Comparison of ENCODE assay signal across 27 cellular contexts in the genomic region with DNA sequence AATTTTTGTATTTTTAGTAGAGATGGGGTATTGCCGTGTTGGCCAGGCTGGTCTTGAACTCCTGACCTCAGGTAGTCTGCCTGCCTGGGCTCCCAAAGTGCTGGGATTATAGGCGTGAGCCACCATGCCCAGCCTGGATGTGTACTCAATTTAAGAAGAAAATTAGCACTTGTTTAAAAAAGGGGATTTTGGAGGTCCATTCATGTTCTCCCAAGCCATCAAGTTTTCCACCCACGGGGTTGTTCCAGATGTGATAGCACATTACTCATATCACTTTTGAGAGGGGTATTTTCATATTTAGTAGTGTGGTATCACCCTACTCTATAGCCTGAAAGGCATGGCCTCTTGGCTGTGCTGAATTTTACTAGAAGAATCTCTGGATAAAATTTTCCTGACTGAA. TPM values are rescaled to one million over a fixed set of nuclear protein-coding genes. Genes with fewer than 3 reads are reported as not detected.
DNase-seq lines count a peak whose midpoint lies in the region; ATAC-seq and TF ChIP-seq lines count a peak whose summit lies in the region.
"Had no signal": no experiment of that assay in that cellular context is flagged by ENCODE, and none has a peak within 500 bp of the region (broad histone marks: within the 10 kb centered on the region; RNA-seq: fewer than 3 reads in every experiment).

No MANE protein-coding gene starts in this region.

- ATAC-seq in activated T-cell treated with anti-CD3 and anti-CD28 coated beads, Interleukin-2, amount 50 U/mL, for 72 hours (replicated peaks in 1 of 2): peak; percentile 76 to 79
- no peak for ATAC-seq in GM19328 (IDR thresholded peaks at IDR 0.05; ENCODE audit: unreplicated experiment)
- ATAC-seq: K562 had no signal

- H3K36me3 Mint-ChIP-seq in activated T-cell treated with anti-CD3 and anti-CD28 coated beads, Interleukin-2, amount 50 U/mL, for 72 hours (ENCODE audit: insufficient read depth in 2 of 2): no peaks in the 10 kb centered on the region
- H3K36me3 Mint-ChIP-seq: CD14-positive monocyte, naive B cell had no signal

- H3K9me3 Mint-ChIP-seq in activated T-cell treated with anti-CD3 and anti-CD28 coated beads, Interleukin-2, amount 50 U/mL, for 72 hours: no peaks in the 10 kb centered on the region
- H3K9me3 Mint-ChIP-seq: naive B cell had no signal

- H3K4me1 ChIP-seq in prostate gland (replicated peaks): peaks cover 6% of the 10 kb centered on the region
- H3K4me1 ChIP-seq: ascending aorta, suprapubic skin, uterus had no signal

- peak overlapping the region; percentile 53 for H3K27ac Mint-ChIP-seq in activated T-cell treated with anti-CD3 and anti-CD28 coated beads, Interleukin-2, amount 50 U/mL, for 72 hours
- H3K27ac Mint-ChIP-seq: naive B cell had no signal

- H3K4me3 ChIP-seq in prostate gland: no peak overlapping the region
- H3K4me3 ChIP-seq: ascending aorta, K562, PC-9, suprapubic skin, uterus had no signal

- H3K36me3 ChIP-seq in prostate gland: no peaks in the 10 kb centered on the region
- H3K36me3 ChIP-seq: ascending aorta, suprapubic skin, uterus had no signal

- no peaks in the 10 kb centered on the region for H3K27me3 ChIP-seq in prostate gland (replicated peaks; ENCODE audit: insufficient read depth)
- H3K27me3 ChIP-seq: ascending aorta, suprapubic skin, uterus had no signal

- WGBS in prostate gland: 94% methylated on average over 3 of the region's 3 CpGs

- intact Hi-C loops in prostate gland (cut with DNase I): loop anchor here (2.0 to 5.0 kb wide), 2 partner anchors 27 to 36 kb away; no protein-coding TSS in a partner anchor

- peak overlapping the region; percentile 25 to 63 for H3K4me3 Mint-ChIP-seq in activated T-cell treated with anti-CD3 and anti-CD28 coated beads, Interleukin-2, amount 50 U/mL, for 72 hours
- H3K4me3 Mint-ChIP-seq: CD14-positive monocyte, naive B cell had no signal

- peaks cover 34% of the 10 kb centered on the region for H3K4me1 Mint-ChIP-seq in activated T-cell treated with anti-CD3 and anti-CD28 coated beads, Interleukin-2, amount 50 U/mL, for 72 hours (ENCODE audit: low read depth)
- H3K4me1 Mint-ChIP-seq: CD14-positive monocyte, naive B cell had no signal

- H3K27ac ChIP-seq in prostate gland: peak overlapping the region; percentile 32 to 83
- H3K27ac ChIP-seq: ascending aorta, epithelial cell of prostate, PC-9, suprapubic skin, uterus had no signal

- no peaks in the 10 kb centered on the region for H3K9me3 ChIP-seq in prostate gland
- H3K9me3 ChIP-seq: ascending aorta, suprapubic skin, uterus had no signal

- TF ChIP-seq POLR2A in prostate gland (IDR thresholded peaks at IDR 0.05): no peak

- DNase-seq in activated CD8-positive, alpha-beta memory T cell treated with anti-CD3 and anti-CD28 coated beads, Interleukin-2, amount 50 U/mL, for 48 hours: peak; percentile 68
- DNase-seq in activated CD8-positive, alpha-beta memory T cell treated with anti-CD3 and anti-CD28 coated beads for 24 hours: no peak
- DNase-seq in activated T-cell treated with anti-CD3 and anti-CD28 coated beads, Interleukin-2, amount 50 U/mL, for 72 hours: peak; percentile 50 to 58
- no peak for DNase-seq in prostate gland (ENCODE audit: low spot score)
- peak; percentile 20 to 47 for DNase-seq in stimulated activated CD8-positive, alpha-beta memory T cell treated with anti-CD3 and anti-CD28 coated beads, Interleukin-7, amount 100 ng/mL, for 48 hours (ENCODE audit: extremely low read depth in 1 of 2, low read depth in 1 of 2)
- no peak for DNase-seq in putamen (ENCODE audit: low spot score)
- DNase-seq in T-helper 9 cell: no peak
- DNase-seq: activated CD4-positive, alpha-beta T cell treated with anti-CD3 and anti-CD28 coated beads for 4 hours; activated gamma-delta T cell treated with Interleukin-2 at 50 U/mL for 16 hours; mesendoderm; MM.1S; naive B cell; NCI-H1436; NCI-H2107; NCI-H510A treated with DMSO at 0.1 percent for 48 hours; occipital lobe; PC-9; SHP77; uterus had no signal

- no peak for TF ChIP-seq CTCF in prostate gland (IDR thresholded peaks at IDR 0.05)

- H3K27me3 Mint-ChIP-seq in activated T-cell treated with anti-CD3 and anti-CD28 coated beads, Interleukin-2, amount 50 U/mL, for 72 hours (ENCODE audit: low read depth): no peaks in the 10 kb centered on the region

RNA-seq across cellular contexts. Expression of a gene that starts 10.5 kb away (rescaled TPM):
- not detected for total RNA-seq in activated T-cell treated with anti-CD3 and anti-CD28 coated beads, Interleukin-2, amount 50 U/mL, for 72 hours
- total RNA-seq in prostate gland: 1 to 10 TPM in 1 of 2 donors, under 1 TPM in 1; 0.91 to 3.3 TPM
- total RNA-seq: fibroblast of villous mesenchyme, HT-29, occipital lobe, PC-9 had no signal

Comparison
In these comparisons a context has a peak if more than half of its experiments do, and no peak if none do; other contexts are left out.
1. DNase-seq: peak in activated CD8-positive, alpha-beta memory T cell treated with anti-CD3 and anti-CD28 coated beads, Interleukin-2, amount 50 U/mL, for 48 hours (single experiment), activated T-cell treated with anti-CD3 and anti-CD28 coated beads, Interleukin-2, amount 50 U/mL, for 72 hours (2 of 2) and stimulated activated CD8-positive, alpha-beta memory T cell treated with anti-CD3 and anti-CD28 coated beads, Interleukin-7, amount 100 ng/mL, for 48 hours (2 of 2); none in activated CD8-positive, alpha-beta memory T cell treated with anti-CD3 and anti-CD28 coated beads for 24 hours (single experiment), prostate gland (single experiment), putamen (single experiment) and T-helper 9 cell (single experiment).